Comparison of ENCODE assay signal across 8 cellular contexts in genomic region chr2:201466050-201466660, GRCh38. TPM values are rescaled to one million over a fixed set of nuclear protein-coding genes. Genes with fewer than 3 reads are reported as not detected.
DNase-seq lines count a peak whose midpoint lies in the region; ATAC-seq and TF ChIP-seq lines count a peak whose summit lies in the region.

No MANE protein-coding gene starts in this region.

- in situ Hi-C loops in astrocyte of the cerebellum (cut with HindIII; ENCODE audit: low sequenced_read_pairs), result no loop called here

- DNase-seq in HCEC 1CT (peak; percentile 87), astrocyte of the cerebellum (ENCODE audit: low read depth) (peak; percentile 42), left ventricle myocardium superior (no peak), stromal cell of bone marrow (ENCODE audit: low read depth) (peak; percentile 82), DMS79 treated with DMSO at 0.1 percent for 48 hours (lab: John Stamatoyannopoulos, UW) (no peak), NCI-H187 treated with DMSO at 0.1 percent for 48 hours (lab: John Stamatoyannopoulos, UW) (no peak), COR-L47 (lab: John Stamatoyannopoulos, UW) (no peak)
- no peak for DNase-seq in stimulated activated CD8-positive, alpha-beta memory T cell treated with anti-CD3 and anti-CD28 coated beads, Interleukin-4, amount 100 ng/mL, for 48 hours

- intact Hi-C loops in left ventricle myocardium superior (cut with micrococcal nuclease), result no loop called here

- no peak overlapping the region for H3K4me3 ChIP-seq in astrocyte of the cerebellum (ENCODE audit: low read depth, low read length)

- ATAC-seq in left ventricle myocardium superior, result peak; percentile 78

- no peak for TF ChIP-seq CTCF in astrocyte of the cerebellum (IDR thresholded peaks at IDR 0.05; ENCODE audit: low read depth, low read length, missing control alignments)

RNA-seq across cellular contexts. Expression of gene STRADB, which starts 14.6 kb away (rescaled TPM):
- total RNA-seq in left ventricle myocardium superior, result 81.4 TPM

RNA-seq across cellular contexts. Expression of gene TRAK2, which starts 14.9 kb away (rescaled TPM):
- 202 TPM for total RNA-seq in left ventricle myocardium superior

Comparison
In these comparisons a context has a peak if more than half of its experiments do, and no peak if none do; other contexts are left out.
1. DNase-seq: peak in HCEC 1CT (single experiment), astrocyte of the cerebellum (single experiment) and stromal cell of bone marrow (single experiment); none in left ventricle myocardium superior (single experiment), DMS79 treated with DMSO at 0.1 percent for 48 hours (single experiment), stimulated activated CD8-positive, alpha-beta memory T cell treated with anti-CD3 and anti-CD28 coated beads, Interleukin-4, amount 100 ng/mL, for 48 hours (single experiment), NCI-H187 treated with DMSO at 0.1 percent for 48 hours (single experiment) and COR-L47 (single experiment).